ENCODE assay signal across 8 cellular contexts in the genomic region with DNA sequence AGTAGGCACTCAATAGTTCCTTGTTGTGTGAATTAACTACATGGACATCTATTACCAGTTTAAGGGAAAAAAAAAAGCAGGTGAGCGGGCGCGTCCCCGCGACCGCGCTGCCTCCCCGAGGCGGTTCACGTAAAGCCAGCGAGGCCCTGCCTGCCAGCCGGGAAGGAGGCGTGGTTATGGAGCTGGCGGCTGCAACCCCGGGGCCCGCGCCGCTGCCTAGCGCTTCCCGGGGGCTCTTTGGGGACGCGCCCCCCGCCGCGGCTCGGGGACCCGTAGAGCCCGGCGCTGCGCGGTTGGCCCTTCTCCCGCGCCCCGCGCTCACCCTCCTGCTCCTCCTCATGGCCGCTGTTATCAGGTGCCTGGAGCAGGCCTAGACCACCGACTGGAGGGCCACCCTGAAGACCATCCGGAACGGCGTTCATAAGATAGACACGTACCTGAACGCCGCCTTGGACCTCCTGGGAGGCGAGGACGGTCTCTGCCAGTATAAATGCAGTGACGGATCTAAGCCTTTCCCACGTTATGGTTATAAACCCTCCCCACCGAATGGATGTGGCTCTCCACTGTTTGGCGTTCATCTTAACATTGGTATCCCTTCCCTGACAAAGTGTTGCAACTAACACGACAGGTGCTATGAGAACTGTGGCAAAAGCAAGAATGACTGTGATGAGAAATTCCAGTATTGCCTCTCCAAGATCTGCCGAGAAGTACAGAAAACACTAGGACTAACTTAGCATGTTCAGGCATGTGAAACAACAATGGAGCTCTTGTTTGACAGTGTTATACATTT. TPM values are rescaled to one million over a fixed set of nuclear protein-coding genes. Genes with fewer than 3 reads are reported as not detected.
A peak's percentile ranks its signal among the peaks of the same experiment; 100 is the strongest.
DNase-seq lines count a peak whose midpoint lies in the region; ATAC-seq and TF ChIP-seq lines count a peak whose summit lies in the region.

No MANE protein-coding gene starts in this region.

- ATAC-seq in Right ventricle myocardium superior (ENCODE audit: poor library complexity) (no peak), Right ventricle myocardium inferior (no peak), GM21390 (IDR thresholded peaks at IDR 0.05; ENCODE audit: unreplicated experiment) (no peak)
- no peak for ATAC-seq in stimulated activated memory B cell treated with anti-CD40 and anti-IgM and Interleukin-4, amounts not matched to agents 10 μg/mL and 1 μg/mL and 100 μg/mL, for 72 hours

- H3K4me3 ChIP-seq in mononuclear cell (ENCODE audit: low read length), result peak overlapping the region; percentile 7

- H3K27me3 Mint-ChIP-seq in endothelial cell (ENCODE audit: unreplicated experiment), result peaks cover 12% of the 10 kb centered on the region
- H3K27me3 Mint-ChIP-seq in stimulated activated memory B cell treated with anti-CD40 and anti-IgM and Interleukin-4, amounts not matched to agents 10 μg/mL and 1 μg/mL and 100 μg/mL, for 72 hours, result no peaks in the 10 kb centered on the region

- H3K9me3 Mint-ChIP-seq in endothelial cell (ENCODE audit: unreplicated experiment), result no peaks in the 10 kb centered on the region
- no peaks in the 10 kb centered on the region for H3K9me3 Mint-ChIP-seq in stimulated activated memory B cell treated with anti-CD40 and anti-IgM and Interleukin-4, amounts not matched to agents 10 μg/mL and 1 μg/mL and 100 μg/mL, for 72 hours

- H3K27me3 ChIP-seq in mononuclear cell (ENCODE audit: insufficient read depth, low read length), result no peaks in the 10 kb centered on the region

- peaks cover 22% of the 10 kb centered on the region for H3K4me1 Mint-ChIP-seq in endothelial cell (ENCODE audit: unreplicated experiment)
- H3K4me1 Mint-ChIP-seq in stimulated activated memory B cell treated with anti-CD40 and anti-IgM and Interleukin-4, amounts not matched to agents 10 μg/mL and 1 μg/mL and 100 μg/mL, for 72 hours, result peaks cover 35% of the 10 kb centered on the region

- H3K36me3 Mint-ChIP-seq in endothelial cell (ENCODE audit: low read depth, unreplicated experiment), result peaks cover 10% of the 10 kb centered on the region
- no peaks in the 10 kb centered on the region for H3K36me3 Mint-ChIP-seq in stimulated activated memory B cell treated with anti-CD40 and anti-IgM and Interleukin-4, amounts not matched to agents 10 μg/mL and 1 μg/mL and 100 μg/mL, for 72 hours

- intact Hi-C loops in Right ventricle myocardium superior (cut with DNase I) (no loop called here), Right ventricle myocardium inferior (cut with DNase I) (loop anchor here (5.0 kb wide), 1 partner anchor 334 kb away; no protein-coding TSS in a partner anchor)

- TF ChIP-seq CTCF in endothelial cell (IDR thresholded peaks at IDR 0.05; ENCODE audit: unreplicated experiment), result no peak

- DNase-seq in Right ventricle myocardium superior (peak; percentile 68), Right ventricle myocardium inferior (ENCODE audit: missing footprints) (no peak), NCI-H510A (lab: John Stamatoyannopoulos, UW) (peak; percentile 69), endothelial cell (ENCODE audit: low spot score) (peak; percentile 62)
- peak; percentile 77 for DNase-seq in activated CD8-positive, alpha-beta memory T cell treated with anti-CD3 and anti-CD28 coated beads, Interleukin-2, amount 50 U/mL, for 48 hours

- peak overlapping the region; percentile 80 for H3K4me3 Mint-ChIP-seq in endothelial cell (ENCODE audit: unreplicated experiment)
- peak overlapping the region; percentile 64 for H3K4me3 Mint-ChIP-seq in stimulated activated memory B cell treated with anti-CD40 and anti-IgM and Interleukin-4, amounts not matched to agents 10 μg/mL and 1 μg/mL and 100 μg/mL, for 72 hours

- no peak overlapping the region for H3K27ac Mint-ChIP-seq in endothelial cell (ENCODE audit: unreplicated experiment)
- H3K27ac Mint-ChIP-seq in stimulated activated memory B cell treated with anti-CD40 and anti-IgM and Interleukin-4, amounts not matched to agents 10 μg/mL and 1 μg/mL and 100 μg/mL, for 72 hours, result no peak overlapping the region

- no peaks in the 10 kb centered on the region for H3K9me3 ChIP-seq in mononuclear cell (ENCODE audit: low read depth, low read length)

- H3K4me1 ChIP-seq in mononuclear cell (ENCODE audit: insufficient read depth, low read length), result peaks cover 30% of the 10 kb centered on the region

RNA-seq across cellular contexts. Expression of a gene that starts 2.6 kb away (rescaled TPM):
- total RNA-seq in Right ventricle myocardium superior (11.7 TPM), Right ventricle myocardium inferior (14.1 TPM), endothelial cell (ENCODE audit: unreplicated experiment) (43.1 TPM), mononuclear cell (20.9 TPM)

RNA-seq across cellular contexts. Expression of a gene that starts 35.6 kb away (rescaled TPM):
- total RNA-seq in Right ventricle myocardium superior, result 0.22 TPM
- total RNA-seq in Right ventricle myocardium inferior, result 0.46 TPM
- total RNA-seq in endothelial cell (ENCODE audit: unreplicated experiment), result 4.9 TPM
- total RNA-seq in mononuclear cell, result 2.4 TPM

RNA-seq across cellular contexts. Expression of a gene that starts 35.8 kb away (rescaled TPM):
- total RNA-seq in Right ventricle myocardium superior, result 18.6 TPM
- 18.9 TPM for total RNA-seq in Right ventricle myocardium inferior
- total RNA-seq in endothelial cell (ENCODE audit: unreplicated experiment), result 61.9 TPM
- total RNA-seq in mononuclear cell, result 26.6 TPM
